In the genomic region with DNA sequence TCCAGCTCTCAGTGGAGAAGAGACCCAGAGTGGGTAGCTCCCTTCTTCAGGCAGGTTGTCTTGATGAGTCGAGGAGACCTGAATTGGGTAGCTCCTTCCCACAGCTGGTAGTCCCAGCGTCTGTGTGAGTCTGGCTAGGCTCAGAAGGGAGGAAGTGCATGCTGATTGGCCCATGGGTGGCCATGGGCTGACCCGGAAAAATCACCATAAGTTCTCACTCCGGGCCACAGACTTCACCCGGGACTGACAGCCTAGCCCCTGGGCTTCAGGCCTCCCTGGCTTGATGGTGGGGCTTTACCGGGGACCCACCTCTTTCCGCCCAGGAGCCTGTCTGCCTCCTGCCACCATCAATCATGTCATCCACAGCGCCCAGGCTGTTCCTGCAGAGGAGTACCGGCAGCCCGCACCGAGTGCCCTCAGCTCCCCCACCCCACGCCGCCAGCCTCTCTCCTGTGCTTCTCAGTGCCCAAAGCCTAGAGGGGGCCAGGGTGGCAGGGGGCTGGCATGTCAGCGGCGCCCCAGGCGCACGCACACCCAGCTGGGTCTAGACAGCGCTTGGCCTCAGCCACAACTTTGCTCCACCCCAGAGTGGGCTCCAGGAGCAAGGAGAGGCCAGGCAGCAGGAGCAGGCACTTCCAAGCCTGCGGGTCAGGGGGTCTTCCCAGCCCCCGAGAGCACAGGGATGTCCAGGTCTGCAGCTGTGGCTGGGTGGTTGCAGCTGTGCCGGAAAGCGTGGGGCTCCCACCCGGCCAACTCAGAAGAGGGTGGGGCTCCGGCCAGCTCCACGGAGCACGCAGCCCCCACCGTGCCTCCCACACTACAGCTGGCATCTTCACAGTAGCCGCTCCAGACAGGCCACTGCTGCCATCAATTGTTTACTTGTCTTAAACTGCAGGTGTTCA, we compare ENCODE assay signal across 1 cellular context.
TF ChIP-seq lines count a peak whose summit lies in the region.

No MANE protein-coding gene starts in this region.

TF ChIP-seq in HepG2, 621 proteins besides CTCF, POLR2A, EP300 and RAD21:
- TF ChIP-seq SYNCRIP (IDR thresholded peaks at IDR 0.05; ENCODE audit: insufficient read depth, low read depth, low read length) (no peak), ZNF430 (CRISPR knock-in tag; IDR thresholded peaks at IDR 0.05) (no peak), CBX5 (CRISPR knock-in tag; IDR thresholded peaks at IDR 0.05; ENCODE audit: borderline replicate concordance) (no peak), CENPX (CRISPR knock-in tag; IDR thresholded peaks at IDR 0.05) (no peak), ZNF17 (CRISPR knock-in tag; IDR thresholded peaks at IDR 0.05) (no peak), ZNF841 (CRISPR knock-in tag; IDR thresholded peaks at IDR 0.05; ENCODE audit: borderline replicate concordance) (no peak), ZBTB3 (CRISPR knock-in tag; IDR thresholded peaks at IDR 0.05; ENCODE audit: borderline replicate concordance, low read depth) (no peak), CENPT (CRISPR knock-in tag; IDR thresholded peaks at IDR 0.05; ENCODE audit: low read depth) (no peak), SOX6 (IDR thresholded peaks at IDR 0.05) (no peak), SOX6 (CRISPR knock-in tag; IDR thresholded peaks at IDR 0.05) (no peak), ZKSCAN5 (CRISPR knock-in tag; IDR thresholded peaks at IDR 0.05) (no peak), MYC (CRISPR knock-in tag; IDR thresholded peaks at IDR 0.05; ENCODE audit: borderline replicate concordance) (no peak)
- TF ChIP-seq, protein P1, sequence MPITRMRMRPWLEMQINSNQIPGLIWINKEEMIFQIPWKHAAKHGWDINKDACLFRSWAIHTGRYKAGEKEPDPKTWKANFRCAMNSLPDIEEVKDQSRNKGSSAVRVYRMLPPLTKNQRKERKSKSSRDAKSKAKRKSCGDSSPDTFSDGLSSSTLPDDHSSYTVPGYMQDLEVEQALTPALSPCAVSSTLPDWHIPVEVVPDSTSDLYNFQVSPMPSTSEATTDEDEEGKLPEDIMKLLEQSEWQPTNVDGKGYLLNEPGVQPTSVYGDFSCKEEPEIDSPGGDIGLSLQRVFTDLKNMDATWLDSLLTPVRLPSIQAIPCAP (CRISPR knock-in tag; IDR thresholded peaks at IDR 0.05; ENCODE audit: low read depth), result no peak
- TF ChIP-seq, protein P2, sequence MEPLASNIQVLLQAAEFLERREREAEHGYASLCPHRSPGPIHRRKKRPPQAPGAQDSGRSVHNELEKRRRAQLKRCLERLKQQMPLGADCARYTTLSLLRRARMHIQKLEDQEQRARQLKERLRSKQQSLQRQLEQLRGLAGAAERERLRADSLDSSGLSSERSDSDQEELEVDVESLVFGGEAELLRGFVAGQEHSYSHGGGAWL (CRISPR knock-in tag; IDR thresholded peaks at IDR 0.05), result no peak
- TF ChIP-seq, protein P3, sequence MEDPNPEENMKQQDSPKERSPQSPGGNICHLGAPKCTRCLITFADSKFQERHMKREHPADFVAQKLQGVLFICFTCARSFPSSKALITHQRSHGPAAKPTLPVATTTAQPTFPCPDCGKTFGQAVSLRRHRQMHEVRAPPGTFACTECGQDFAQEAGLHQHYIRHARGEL (CRISPR knock-in tag; IDR thresholded peaks at IDR 0.05), result no peak
- TF ChIP-seq, protein P4, sequence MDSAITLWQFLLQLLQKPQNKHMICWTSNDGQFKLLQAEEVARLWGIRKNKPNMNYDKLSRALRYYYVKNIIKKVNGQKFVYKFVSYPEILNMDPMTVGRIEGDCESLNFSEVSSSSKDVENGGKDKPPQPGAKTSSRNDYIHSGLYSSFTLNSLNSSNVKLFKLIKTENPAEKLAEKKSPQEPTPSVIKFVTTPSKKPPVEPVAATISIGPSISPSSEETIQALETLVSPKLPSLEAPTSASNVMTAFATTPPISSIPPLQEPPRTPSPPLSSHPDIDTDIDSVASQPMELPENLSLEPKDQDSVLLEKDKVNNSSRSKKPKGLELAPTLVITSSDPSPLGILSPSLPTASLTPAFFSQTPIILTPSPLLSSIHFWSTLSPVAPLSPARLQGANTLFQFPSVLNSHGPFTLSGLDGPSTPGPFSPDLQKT (CRISPR knock-in tag; IDR thresholded peaks at IDR 0.05; ENCODE audit: borderline replicate concordance), result no peak
TF ChIP-seq in HepG2: peak in this region for 0.
